Comparison of ENCODE assay signal across 8 cellular contexts in genomic region chr5:139513434-139513833, GRCh38. TPM values are rescaled to one million over a fixed set of nuclear protein-coding genes. Genes with fewer than 3 reads are reported as not detected.
DNase-seq lines count a peak whose midpoint lies in the region; ATAC-seq, FAIRE-seq and TF ChIP-seq lines count a peak whose summit lies in the region.
"Not testable (repeated sequence)": the region's sequence is repeated elsewhere in the genome, so short reads cannot be mapped to it uniquely, and the experiment has no call there.

No MANE protein-coding gene starts in this region.

- WGBS in right cardiac atrium: 63% methylated on average over 5 of the region's 5 CpGs

- ATAC-seq in HG03175 (IDR thresholded peaks at IDR 0.05; ENCODE audit: unreplicated experiment) (peak; percentile 50), right cardiac atrium (peak; percentile 83 to 86)

- peak; percentile 79 for TF ChIP-seq CTCF in GM12875 (IDR thresholded peaks at IDR 0.05; ENCODE audit: borderline replicate concordance, insufficient read depth, low read depth, low read length)
- peak; percentile 57 for TF ChIP-seq CTCF in WI38 (IDR thresholded peaks at IDR 0.05; ENCODE audit: low read depth, low read length)
- TF ChIP-seq CTCF in astrocyte of the spinal cord (IDR thresholded peaks at IDR 0.05; ENCODE audit: low read depth, low read length): peak; percentile 71

- intact Hi-C loops in right cardiac atrium (cut with DNase I): loop anchor here (1.0 to 5.0 kb wide), 3 partner anchors 91 kb away; no protein-coding TSS in a partner anchor

- H3K4me3 ChIP-seq in GM12875 (ENCODE audit: low read depth, low read length); WI38 (ENCODE audit: low read depth, low read length); astrocyte of the spinal cord (ENCODE audit: low read depth, low read length); right cardiac atrium (ENCODE audit: low read length): not testable (repeated sequence)

- DNase-seq in NCI-H446 treated with DMSO at 0.1 percent for 48 hours (lab: John Stamatoyannopoulos, UW): peak; percentile 31
- peak; percentile 73 for DNase-seq in astrocyte of the spinal cord (ENCODE audit: low read depth, low spot score)
- peak; percentile 87 to 94 (median 90) for DNase-seq in right cardiac atrium
- peak; percentile 48 for DNase-seq in putamen (ENCODE audit: low spot score)
- peak; percentile 58 for DNase-seq in urothelium cell line (ENCODE audit: low spot score)

- in situ Hi-C loops in astrocyte of the spinal cord (cut with HindIII; ENCODE audit: low sequenced_read_pairs): loop anchor here (25.0 kb wide), 1 partner anchor 101 kb away; the partner anchor contains the start of gene SPATA24

- H3K9me3 ChIP-seq in right cardiac atrium (ENCODE audit: control insufficient read depth, low read length): not testable (repeated sequence)

- not testable (repeated sequence) for H3K27ac ChIP-seq in right cardiac atrium (ENCODE audit: low read length)

- not testable (repeated sequence) for H3K4me1 ChIP-seq in right cardiac atrium (ENCODE audit: control insufficient read depth, insufficient read depth, low read length)

- H3K27me3 ChIP-seq in right cardiac atrium (ENCODE audit: control insufficient read depth, insufficient read depth): not testable (repeated sequence)

- not testable (repeated sequence) for FAIRE-seq in urothelium cell line (lab: Jason Lieb, UNC)

RNA-seq across cellular contexts. Expression of gene STING1, which starts 30.9 kb away (rescaled TPM):
- total RNA-seq in right cardiac atrium: 100 to 1,000 TPM in 1 of 4 donors, 10 to 100 TPM in 3; 79.7 to 125 (median 93.8) TPM
- polyA plus RNA-seq in right cardiac atrium: 47.9 TPM

RNA-seq across cellular contexts. Expression of gene SMIM33, which starts 42.6 kb away (rescaled TPM):
- total RNA-seq in right cardiac atrium: not detected
- polyA plus RNA-seq in right cardiac atrium: not detected

RNA-seq across cellular contexts. Expression of gene UBE2D2, which starts 47.7 kb away (rescaled TPM):
- total RNA-seq in right cardiac atrium: 100 to 1,000 TPM; 112 to 138 (median 120) TPM
- polyA plus RNA-seq in right cardiac atrium: 111 TPM

RNA-seq across cellular contexts. Expression of gene ECSCR, which starts 50.9 kb away (rescaled TPM):
- total RNA-seq in right cardiac atrium: 10 to 100 TPM; 19.9 to 38.3 (median 21.2) TPM
- polyA plus RNA-seq in right cardiac atrium: 25.3 TPM

Comparison
In these comparisons a context has a peak if more than half of its experiments do, and no peak if none do; other contexts are left out.
1. DNase-seq: peak in every context shown above with its lines; median percentile 90 in right cardiac atrium; 73 in astrocyte of the spinal cord; 58 in urothelium cell line; 48 in putamen; 31 in NCI-H446 treated with DMSO at 0.1 percent for 48 hours.